ENCODE assay signal across 14 cellular contexts in genomic region chr2:22281033-22281432, GRCh38.
DNase-seq lines count a peak whose midpoint lies in the region; ATAC-seq, FAIRE-seq and TF ChIP-seq lines count a peak whose summit lies in the region.
"Had no signal": no experiment of that assay in that cellular context is flagged by ENCODE, and none has a peak within 500 bp of the region (broad histone marks: within the 10 kb centered on the region; RNA-seq: fewer than 3 reads in every experiment).

No MANE protein-coding gene starts in this region.

- no peak overlapping the region for H3K14ac ChIP-seq in neuronal stem cell (ENCODE audit: low read length)

- H2BK120ac ChIP-seq in neuronal stem cell (ENCODE audit: low read depth, low read length): no peak overlapping the region

- H3K9me3 ChIP-seq in liver (ENCODE audit: control insufficient read depth in 4 of 4, low read length in 3 of 4): no peaks in the 10 kb centered on the region
- peaks cover 70% of the 10 kb centered on the region for H3K9me3 ChIP-seq in HepG2 (ENCODE audit: low read length)
- H3K9me3 ChIP-seq in neuronal stem cell (replicated peaks in 1 of 2; ENCODE audit: control insufficient read depth in 2 of 2, insufficient read depth in 1 of 2, low read depth in 1 of 2, low read length in 2 of 2): peaks cover 0 to 2% of the 10 kb centered on the region in 2 donors
- H3K9me3 ChIP-seq in tibial nerve: no peaks in the 10 kb centered on the region
- H3K9me3 ChIP-seq: pancreas had no signal

- no peak overlapping the region for H3K4me2 ChIP-seq in HepG2 (ENCODE audit: low read depth, low read length)
- H3K4me2 ChIP-seq in neuronal stem cell (ENCODE audit: insufficient read depth, low read length, poor library complexity, severe bottlenecking): no peak overlapping the region

- no peak overlapping the region for H2BK12ac ChIP-seq in neuronal stem cell (ENCODE audit: low read length)

- POLR2A ChIA-PET in HepG2 (lab: Yijun Ruan, JAX): no interaction called here

- H2BK15ac ChIP-seq in neuronal stem cell (ENCODE audit: low read length): no peak overlapping the region

- TF ChIP-seq POLR2A in HepG2 (IDR thresholded peaks at IDR 0.05; ENCODE audit: insufficient read depth in 1 of 2, low read depth in 2 of 2, low read length in 2 of 2): no peak
- TF ChIP-seq POLR2A in tibial nerve (IDR thresholded peaks at IDR 0.05): no peak

- intact Hi-C loops in HepG2 (cut with micrococcal nuclease; ENCODE audit: unreplicated experiment): no loop called here

- TF ChIP-seq CTCF in liver (IDR thresholded peaks at IDR 0.05; ENCODE audit: low read depth, low read length, missing input control) (no peak), HepG2 (CRISPR knock-in tag; IDR thresholded peaks at IDR 0.05) (no peak), tibial nerve (IDR thresholded peaks at IDR 0.05) (no peak)

- H4K20me1 ChIP-seq in HepG2 (ENCODE audit: insufficient read depth, low read length): no peaks in the 10 kb centered on the region

- H3K4me1 ChIP-seq in liver (ENCODE audit: control insufficient read depth in 4 of 4, insufficient read depth in 4 of 4, low read length in 3 of 4) (peaks cover 0 to 14% (median 11%) of the 10 kb centered on the region in 4 donors), HepG2 (ENCODE audit: insufficient read depth, low read length) (no peaks in the 10 kb centered on the region), neuronal stem cell (ENCODE audit: control insufficient read depth in 2 of 2, insufficient read depth in 1 of 2, low read depth in 1 of 2, low read length in 2 of 2) (no peaks in the 10 kb centered on the region), tibial nerve (peaks cover 0 to 11% (median 4%) of the 10 kb centered on the region in 4 donors)
- H3K4me1 ChIP-seq: pancreas had no signal

- ATAC-seq in HepG2: no peak
- ATAC-seq: K562 had no signal

- H3K36me3 ChIP-seq in liver (ENCODE audit: control insufficient read depth in 4 of 4, insufficient read depth in 3 of 4, low read depth in 1 of 4, low read length in 3 of 4): no peaks in the 10 kb centered on the region
- no peaks in the 10 kb centered on the region for H3K36me3 ChIP-seq in HepG2 (replicated peaks in 1 of 2; ENCODE audit: control insufficient read depth in 1 of 2, insufficient read depth in 2 of 2, low read length in 2 of 2)
- no peaks in the 10 kb centered on the region for H3K36me3 ChIP-seq in neuronal stem cell (replicated peaks in 1 of 2; ENCODE audit: control insufficient read depth in 2 of 2, insufficient read depth in 2 of 2, low read length in 2 of 2)
- H3K36me3 ChIP-seq in tibial nerve: no peaks in the 10 kb centered on the region
- H3K36me3 ChIP-seq: pancreas had no signal

- DNase-seq in HepG2 (ENCODE audit: low spot score) (no peak), foreskin melanocyte (peak; percentile 76), urothelium cell line (ENCODE audit: low spot score) (peak; percentile 41), neuronal stem cell (ENCODE audit: low spot score) (no peak), tibial nerve (ENCODE audit: low spot score in 2 of 2) (no peak)
- no peak for DNase-seq in activated CD8-positive, alpha-beta memory T cell treated with anti-CD3 and anti-CD28 coated beads, Interleukin-2, amount 50 U/mL, for 48 hours
- DNase-seq: activated naive CD4-positive, alpha-beta T cell; AML-193; effector memory CD4-positive, alpha-beta T cell; pancreas had no signal

- no peak overlapping the region for H3K18ac ChIP-seq in neuronal stem cell (ENCODE audit: low read length)

- H3K27me3 ChIP-seq in liver (ENCODE audit: control insufficient read depth in 4 of 4, insufficient read depth in 4 of 4, low read length in 3 of 4) (no peaks in the 10 kb centered on the region), HepG2 (ENCODE audit: control insufficient read depth in 1 of 2, insufficient read depth in 2 of 2, low read length in 2 of 2) (no peaks in the 10 kb centered on the region), neuronal stem cell (ENCODE audit: control insufficient read depth in 3 of 3, insufficient read depth in 3 of 3, low read depth in 1 of 3, low read length in 3 of 3) (no peaks in the 10 kb centered on the region), tibial nerve (no peaks in the 10 kb centered on the region)
- H3K27me3 ChIP-seq: pancreas had no signal

- CTCF ChIA-PET in HepG2 (lab: Yijun Ruan, JAX; ENCODE audit: low intra/inter-chr PET ratio, low total read pairs): no interaction called here

- H3K4ac ChIP-seq in neuronal stem cell (ENCODE audit: low read length): no peak overlapping the region

- H3K9ac ChIP-seq in liver (ENCODE audit: low read depth in 1 of 2, low read length in 2 of 2) (no peak overlapping the region), HepG2 (ENCODE audit: insufficient read depth, low read depth, low read length) (no peak overlapping the region), neuronal stem cell (ENCODE audit: low read depth, low read length, poor library complexity) (no peak overlapping the region)

- in situ Hi-C loops in HepG2 (cut with HindIII; ENCODE audit: extremely low pct_ligation_motif_present, low pct_unique_long_range_greater_than_20kb): no loop called here

- TF ChIP-seq EP300 in HepG2 (IDR thresholded peaks at IDR 0.05; ENCODE audit: low read depth in 2 of 2, low read length in 2 of 2): no peak
- TF ChIP-seq EP300 in HepG2 (CRISPR knock-in tag; IDR thresholded peaks at IDR 0.05; ENCODE audit: borderline replicate concordance): no peak
- no peak for TF ChIP-seq EP300 in tibial nerve (IDR thresholded peaks at IDR 0.05)

- H4K8ac ChIP-seq in neuronal stem cell (ENCODE audit: low read depth, low read length): no peak overlapping the region

- H2AK5ac ChIP-seq in neuronal stem cell (ENCODE audit: low read depth, low read length): no peak overlapping the region

- no peaks in the 10 kb centered on the region for H3K79me2 ChIP-seq in HepG2 (ENCODE audit: insufficient read depth, low read length)

- H2BK5ac ChIP-seq in neuronal stem cell (ENCODE audit: low read length): no peak overlapping the region

- no peak overlapping the region for H4K91ac ChIP-seq in neuronal stem cell (ENCODE audit: low read depth, low read length, poor library complexity)

- TF ChIP-seq RAD21 in liver (IDR thresholded peaks at IDR 0.05) (no peak), HepG2 (CRISPR knock-in tag; IDR thresholded peaks at IDR 0.05) (no peak)

- H2AFZ ChIP-seq in HepG2 (ENCODE audit: low read length): no peak overlapping the region
- no peak overlapping the region for H2AFZ ChIP-seq in neuronal stem cell (ENCODE audit: low read length)

- H3K27ac ChIP-seq in liver (ENCODE audit: low read depth in 1 of 2, low read length in 2 of 2): no peak overlapping the region
- no peak overlapping the region for H3K27ac ChIP-seq in HepG2 (ENCODE audit: extremely low read length, insufficient read depth, low read length)
- H3K27ac ChIP-seq in neuronal stem cell (replicated peaks; ENCODE audit: low read length): no peak overlapping the region
- no peak overlapping the region for H3K27ac ChIP-seq in tibial nerve
- H3K27ac ChIP-seq: pancreas had no signal

- no peaks in the 10 kb centered on the region for H3K79me1 ChIP-seq in neuronal stem cell (ENCODE audit: low read depth, low read length)

- no peak overlapping the region for H3K4me3 ChIP-seq in liver (ENCODE audit: low read depth in 1 of 3, low read length in 3 of 3)
- no peak overlapping the region for H3K4me3 ChIP-seq in HepG2 (replicated peaks in 1 of 3; ENCODE audit: insufficient read depth in 1 of 3, low read depth in 2 of 3, low read length in 3 of 3)
- no peak overlapping the region for H3K4me3 ChIP-seq in neuronal stem cell (ENCODE audit: low read length in 2 of 2)
- no peak overlapping the region for H3K4me3 ChIP-seq in tibial nerve
- H3K4me3 ChIP-seq: K562, pancreas had no signal

- FAIRE-seq in HepG2 (lab: Jason Lieb, UNC): no peak
- FAIRE-seq in urothelium cell line (lab: Jason Lieb, UNC): no peak
- FAIRE-seq: K562, pancreas, RCC 7860 had no signal

- WGBS in liver: 51% methylated on average over 4 of the region's 4 CpGs
- WGBS in HepG2 (ENCODE audit: low lambda C conversion rate): 20% methylated on average over 4 of the region's 4 CpGs
- no CpG with 5 or more reads among the region's 4 CpGs for WGBS in neuronal stem cell (ENCODE audit: extremely low coverage in 2 of 2, insufficient read length in 2 of 2, insufficient replicate concordance in 1 of 2), 2 donors
- 27 to 29% methylated on average over 4 of the region's 4 CpGs for WGBS in tibial nerve, 2 donors

- BruUV-seq in HepG2 (replicated peaks; lab: Mats Ljungman, UMichigan): no TSS peak

- no peak overlapping the region for H3K23ac ChIP-seq in neuronal stem cell (ENCODE audit: low read depth, low read length, poor library complexity)

TF ChIP-seq in liver, 16 proteins besides CTCF, POLR2A, EP300 and RAD21 (continues in another document):
- TF ChIP-seq HNF4G (IDR thresholded peaks at IDR 0.05) (no peak), NR2F2 (IDR thresholded peaks at IDR 0.05) (peak; percentile 36)

TF ChIP-seq in HepG2, 621 proteins besides CTCF, POLR2A, EP300 and RAD21 (continues in another document):
- TF ChIP-seq TOPORS (CRISPR knock-in tag; IDR thresholded peaks at IDR 0.05) (no peak), KDM2A (CRISPR knock-in tag; IDR thresholded peaks at IDR 0.05; ENCODE audit: borderline replicate concordance, low read depth) (no peak), MBD4 (IDR thresholded peaks at IDR 0.05; ENCODE audit: borderline replicate concordance, low read length) (no peak), YY1 (IDR thresholded peaks at IDR 0.05; ENCODE audit: insufficient read depth, insufficient replicate concordance, low read depth, low read length) (no peak), TBX3 (IDR thresholded peaks at IDR 0.05; ENCODE audit: borderline replicate concordance) (no peak), TBP (CRISPR knock-in tag; IDR thresholded peaks at IDR 0.05) (no peak), ZSCAN12 (CRISPR knock-in tag; IDR thresholded peaks at IDR 0.05) (no peak), CC2D1A (CRISPR knock-in tag; IDR thresholded peaks at IDR 0.05) (no peak), ZNF761 (CRISPR knock-in tag; conservative IDR thresholded peaks at IDR 0.05) (no peak), SPEN (CRISPR knock-in tag; IDR thresholded peaks at IDR 0.05; ENCODE audit: low read depth) (no peak)

TF ChIP-seq in PFSK-1, 5 proteins besides CTCF, POLR2A, EP300 and RAD21 (continues in another document):
- no peak for TF ChIP-seq TAF1 (IDR thresholded peaks at IDR 0.05; ENCODE audit: borderline replicate concordance, insufficient read depth, low read length)
- TF ChIP-seq POLR2AphosphoS5 (IDR thresholded peaks at IDR 0.05; ENCODE audit: low read depth, low read length): no peak
- no peak for TF ChIP-seq SIN3A (IDR thresholded peaks at IDR 0.05; ENCODE audit: borderline replicate concordance, insufficient read depth, low read length)
- TF ChIP-seq FOXP2 (optimal IDR thresholded peaks at IDR 0.05; ENCODE audit: borderline replicate concordance, extremely low read depth, extremely low read length, insufficient read depth): no peak

Comparison
In these comparisons a context has a peak if more than half of its experiments do, and no peak if none do; other contexts are left out.
1. DNase-seq: peak in foreskin melanocyte (single experiment) and urothelium cell line (single experiment); none in HepG2 (single experiment), activated CD8-positive, alpha-beta memory T cell treated with anti-CD3 and anti-CD28 coated beads, Interleukin-2, amount 50 U/mL, for 48 hours (single experiment), neuronal stem cell (single experiment) and tibial nerve (0 of 2).